8 cellular contexts compared by ENCODE assay signal in the genomic region with DNA sequence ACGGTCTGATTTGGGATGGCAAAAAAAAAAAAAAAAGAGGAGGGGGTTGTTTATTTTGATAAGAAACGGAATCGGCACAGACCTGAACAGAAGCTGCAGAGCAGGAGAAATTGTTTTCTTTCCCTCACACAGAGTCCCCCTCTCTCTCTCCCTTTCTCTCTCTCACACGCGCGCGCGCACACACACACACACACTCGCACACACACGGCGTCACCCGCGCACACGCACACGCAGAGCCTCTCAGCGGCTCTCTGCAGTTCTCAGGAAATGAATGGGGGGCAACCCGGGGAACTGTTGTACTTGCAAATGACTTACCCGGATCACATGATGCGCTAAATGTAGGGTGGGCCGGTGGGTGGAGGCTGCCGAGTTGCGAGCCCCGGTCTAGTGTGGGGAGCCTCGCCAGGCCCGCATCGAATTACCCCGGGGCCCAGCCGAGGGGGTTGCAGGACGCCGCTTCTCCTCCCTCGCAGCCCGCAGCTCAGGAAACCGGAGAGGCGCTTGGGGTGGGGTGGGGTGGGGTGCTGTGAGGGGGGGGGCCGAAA. TPM values are rescaled to one million over a fixed set of nuclear protein-coding genes. Genes with fewer than 3 reads are reported as not detected.
DNase-seq lines count a peak whose midpoint lies in the region; ATAC-seq and TF ChIP-seq lines count a peak whose summit lies in the region.

No MANE protein-coding gene starts in this region.

- TSS peak; percentile 37 for BruUV-seq in A673 (replicated peaks; lab: Mats Ljungman, UMichigan)

- H3K4me1 ChIP-seq in A673 (ENCODE audit: insufficient read depth, low read length, poor library complexity, severe bottlenecking), result peaks cover 24% of the 10 kb centered on the region

- peak overlapping the region; percentile 84 for H3K4me3 ChIP-seq in A673 (ENCODE audit: low read depth, low read length, poor library complexity, severe bottlenecking)

- peak overlapping the region; percentile 83 for H3K27ac ChIP-seq in A673 (ENCODE audit: low read depth, low read length, poor library complexity, severe bottlenecking)

- H3K36me3 ChIP-seq in A673 (ENCODE audit: insufficient read depth, low read length, poor library complexity, severe bottlenecking), result no peaks in the 10 kb centered on the region

- no peaks in the 10 kb centered on the region for H3K27me3 ChIP-seq in A673 (replicated peaks; ENCODE audit: insufficient read depth, low read depth, low read length, poor library complexity)

- no peak for TF ChIP-seq CTCF in A673 (conservative IDR thresholded peaks at IDR 0.05; ENCODE audit: low read depth, low read length)

- POLR2A ChIA-PET in A673 (lab: Charles Lee; ENCODE audit: low non-redundant PET), result interaction anchor here (0.7 kb wide), 2 partner anchors 329 to 399 kb away, joined by 3 to 5 read pairs; no protein-coding TSS in a partner anchor

- CTCF ChIA-PET in A673 (lab: Charles Lee), result no interaction called here

- DNase-seq in A673 (ENCODE audit: low spot score) (peak; percentile 95), NCI-H2171 treated with DMSO at 0.1 percent for 48 hours (lab: John Stamatoyannopoulos, UW) (peak; percentile 93), cerebellum (ENCODE audit: low spot score) (peak; percentile 69), left colon (peak; percentile 79 to 90)
- DNase-seq in activated CD4-positive, alpha-beta T cell treated with anti-CD3 and anti-CD28 coated beads for 1 hour, result peak; percentile 74
- peak; percentile 56 to 70 for DNase-seq in stimulated activated CD4-positive, alpha-beta T cell treated with anti-CD3 and anti-CD28 coated beads, Interleukin-1b, Interleukin-23, amount 100 ng/mL, for 1 hour (ENCODE audit: low read depth in 2 of 2)

- intact Hi-C loops in A673 (cut with micrococcal nuclease; ENCODE audit: unreplicated experiment), result loop anchor here (5.0 kb wide), 2 partner anchors 186 to 296 kb away; no protein-coding TSS in a partner anchor
- intact Hi-C loops in left colon (cut with DNase I, micrococcal nuclease), result loop anchor here in 1 of 2 donors (5.0 kb wide), 1 partner anchor 154 kb away; no protein-coding TSS in a partner anchor

- no peaks in the 10 kb centered on the region for H3K9me3 ChIP-seq in A673 (ENCODE audit: low read depth, low read length, poor library complexity, severe bottlenecking)

- ATAC-seq in GM18867 (IDR thresholded peaks at IDR 0.05; ENCODE audit: unreplicated experiment) (peak; percentile 44), HG03064 (IDR thresholded peaks at IDR 0.05; ENCODE audit: low read depth, unreplicated experiment) (peak; percentile 32), left colon (peak; percentile 31)

RNA-seq across cellular contexts. Expression of a gene that starts 0.5 kb away (rescaled TPM):
- total RNA-seq in A673 (2021) (12.4 and 13.5 TPM in 2 replicates), cerebellum (88.5 TPM), left colon (1 to 10 TPM; 7.9 to 9.5 TPM)

Comparison
In these comparisons a context has a peak if more than half of its experiments do, and no peak if none do; other contexts are left out.
1. Peak in every context shown above with its lines: DNase-seq, ATAC-seq, H3K4me3 ChIP-seq and H3K27ac ChIP-seq.